8 cellular contexts compared by ENCODE assay signal in genomic region chr1:39410915-39411436, GRCh38.
DNase-seq lines count a peak whose midpoint lies in the region; ATAC-seq, FAIRE-seq and TF ChIP-seq lines count a peak whose summit lies in the region.

No MANE protein-coding gene starts in this region.

- H3K23me2 ChIP-seq in H1 (ENCODE audit: low read depth, low read length): peaks cover 7% of the 10 kb centered on the region; the same call in 1 of the 2 replicates

- WGBS in H1 (ENCODE audit: extremely low coverage in 1 of 2, insufficient coverage in 1 of 2, insufficient read length in 1 of 2, insufficient replicate concordance in 2 of 2, low coverage in 1 of 2, low lambda C conversion rate in 2 of 2, missing lambda C conversion rate in 1 of 2), 2 experiments: 67% methylated on average over 3 of the region's 3 CpGs; no CpG with 5 or more reads in 1 of the 2 experiments
- no CpG with 5 or more reads among the region's 3 CpGs for WGBS in mesendoderm (ENCODE audit: extremely low coverage, insufficient coverage, low lambda C conversion rate)

- H3K23ac ChIP-seq in H1 (ENCODE audit: insufficient read length) (no peak overlapping the region), mesendoderm (ENCODE audit: low read length) (no peak overlapping the region)

- no peak overlapping the region for H3K27ac ChIP-seq in H1 (ENCODE audit: low read depth, low read length)
- H3K27ac ChIP-seq in mesendoderm (ENCODE audit: low read depth, low read length): no peak overlapping the region

- no peak overlapping the region for H3K27ac Mint-ChIP-seq in activated CD4-positive, alpha-beta memory T cell treated with anti-CD3 and anti-CD28 coated beads for 36 hours

- H3K9me3 ChIP-seq in H1 (ENCODE audit: insufficient read depth in 2 of 2, low read depth in 1 of 2, low read length in 1 of 2): no peaks in the 10 kb centered on the region

- no peak overlapping the region for H4K91ac ChIP-seq in H1 (replicated peaks; ENCODE audit: insufficient read length, low read length)

- peaks cover 66% of the 10 kb centered on the region for H3K4me1 Mint-ChIP-seq in activated CD4-positive, alpha-beta memory T cell treated with anti-CD3 and anti-CD28 coated beads for 36 hours (ENCODE audit: low read depth)

- H3K56ac ChIP-seq in H1 (replicated peaks; ENCODE audit: insufficient read length, low read depth, low read length) (no peak overlapping the region), mesendoderm (ENCODE audit: low read length) (peak overlapping the region; percentile 94)

- H2BK120ac ChIP-seq in H1 (replicated peaks; ENCODE audit: low read depth, low read length): no peak overlapping the region
- H2BK120ac ChIP-seq in mesendoderm (ENCODE audit: low read depth, low read length): no peak overlapping the region

- peak; percentile 50 to 74 (median 70) for TF ChIP-seq CTCF in H1 (IDR thresholded peaks at IDR 0.05; ENCODE audit: control extremely low read depth in 1 of 3, insufficient read depth in 1 of 3, low read depth in 1 of 3, low read length in 3 of 3)

- no peak overlapping the region for H4K5ac ChIP-seq in H1 (ENCODE audit: insufficient read length, low read depth, low read length)
- H4K5ac ChIP-seq in mesendoderm (ENCODE audit: low read length): no peak overlapping the region

- H3K9ac ChIP-seq in H1 (replicated peaks in 1 of 4; ENCODE audit: extremely low read depth in 1 of 4, low read depth in 3 of 4, low read length in 3 of 4): peak overlapping the region in 3 of 4 experiments; percentile 1 to 64 (median 22); a peak in 2 of 7 replicates
- peak overlapping the region; percentile 94 for H3K9ac ChIP-seq in mesendoderm (ENCODE audit: low read length)

- TF ChIP-seq POLR2A in H1 (IDR thresholded peaks at IDR 0.05; ENCODE audit: control extremely low read depth in 1 of 2, low read depth in 2 of 2, low read length in 2 of 2): no peak

- H3K79me1 ChIP-seq in H1 (ENCODE audit: low read depth, low read length) (peaks cover 14% of the 10 kb centered on the region), mesendoderm (ENCODE audit: low read length) (peaks cover 9% of the 10 kb centered on the region)

- no peaks in the 10 kb centered on the region for H3K27me3 ChIP-seq in H1 (replicated peaks in 1 of 4; ENCODE audit: control insufficient read depth in 3 of 4, extremely low read depth in 1 of 4, insufficient read depth in 3 of 4, low read length in 3 of 4)
- no peaks in the 10 kb centered on the region for H3K27me3 ChIP-seq in mesendoderm (ENCODE audit: insufficient read depth, low read length, poor library complexity)

- TF ChIP-seq RAD21 in H1 (IDR thresholded peaks at IDR 0.05 in 1 of 2, conservative IDR thresholded peaks at IDR 0.05 in 1 of 2; ENCODE audit: low read depth in 2 of 2, low read length in 2 of 2): peak; percentile 49 to 58

- H3K27me3 Mint-ChIP-seq in activated CD4-positive, alpha-beta memory T cell treated with anti-CD3 and anti-CD28 coated beads for 36 hours: no peaks in the 10 kb centered on the region

- H2AFZ ChIP-seq in H1 (ENCODE audit: low read length): no peak overlapping the region

- no peaks in the 10 kb centered on the region for H3K9me3 Mint-ChIP-seq in activated CD4-positive, alpha-beta memory T cell treated with anti-CD3 and anti-CD28 coated beads for 36 hours

- no peak for ATAC-seq in GM21528 (IDR thresholded peaks at IDR 0.05; ENCODE audit: low FRiP score, unreplicated experiment)

- H3K4me1 ChIP-seq in H1 (replicated peaks in 1 of 4; ENCODE audit: control insufficient read depth in 3 of 4, insufficient read depth in 4 of 4, low read length in 3 of 4): peaks cover 0 to 21% (median 15%) of the 10 kb centered on the region in 4 experiments; a peak in 6 of 7 replicates
- H3K4me1 ChIP-seq in mesendoderm (ENCODE audit: control insufficient read depth, low read depth, low read length): peaks cover 12% of the 10 kb centered on the region

- POLR2A ChIA-PET in activated CD4-positive, alpha-beta memory T cell treated with anti-CD3 and anti-CD28 coated beads for 36 hours (lab: Charles Lee): interaction anchor here (0.7 to 3.0 kb wide), 2 partner anchors 8 to 12 kb away, joined by 3 to 17 read pairs; no protein-coding TSS in a partner anchor
- POLR2A ChIA-PET in H1 (lab: Charles Lee; ENCODE audit: partially characterized antibody): interaction anchor here (0.7 to 2.4 kb wide), 5 partner anchors 9 to 23 kb away, joined by 3 to 9 read pairs (median 6); no protein-coding TSS in a partner anchor

- H2BK20ac ChIP-seq in H1 (ENCODE audit: low read length): no peak overlapping the region

- peak in 2 of 3 experiments; percentile 5 to 32 for DNase-seq in NCI-H1417 (lab: John Stamatoyannopoulos, UW)
- no peak for DNase-seq in NCI-H1417 treated with DMSO at 0.1 percent for 48 hours (lab: John Stamatoyannopoulos, UW)
- peak; percentile 18 for DNase-seq in NCI-H345 treated with DMSO at 0.1 percent for 48 hours (lab: John Stamatoyannopoulos, UW; ENCODE audit: unreplicated experiment)
- DNase-seq in activated CD4-positive, alpha-beta memory T cell treated with anti-CD3 and anti-CD28 coated beads for 36 hours: peak; percentile 78
- no peak for DNase-seq in H1 (ENCODE audit: low read depth in 1 of 2, low spot score in 2 of 2)
- peak; percentile 89 for DNase-seq in mesendoderm
- peak; percentile 13 to 17 for DNase-seq in stimulated activated CD8-positive, alpha-beta memory T cell treated with anti-CD3 and anti-CD28 coated beads, Interleukin-15, amount 100 ng/mL, for 4 hours (ENCODE audit: low read depth in 2 of 2)

- CTCF ChIA-PET in activated CD4-positive, alpha-beta memory T cell treated with anti-CD3 and anti-CD28 coated beads for 36 hours (lab: Charles Lee): interaction anchor here (0.6 to 4.5 kb wide), 34 partner anchors 9 to 314 kb away, joined by 3 to 51 read pairs (median 5); no protein-coding TSS in a partner anchor
- CTCF ChIA-PET in H1 (lab: Charles Lee; ENCODE audit: partially characterized antibody): interaction anchor here (0.6 to 7.0 kb wide), 25 partner anchors 9 to 1172 kb away, joined by 3 to 46 read pairs (median 4); no protein-coding TSS in a partner anchor

- FAIRE-seq in H1 (lab: Jason Lieb, UNC): peak; percentile 39

- peak overlapping the region in 3 of 4 experiments; percentile 62 to 94 (median 81); a peak in 6 of 8 replicates for H3K4me3 ChIP-seq in H1 (ENCODE audit: extremely low read depth in 1 of 4, insufficient read depth in 2 of 4, low read depth in 3 of 4, low read length in 4 of 4)
- H3K4me3 ChIP-seq in mesendoderm (ENCODE audit: low read length): peak overlapping the region; percentile 83

- intact Hi-C loops in activated CD4-positive, alpha-beta memory T cell treated with anti-CD3 and anti-CD28 coated beads for 36 hours (cut with micrococcal nuclease): loop anchor here (2.0 kb wide), 3 partner anchors 16 to 312 kb away; no protein-coding TSS in a partner anchor

- peaks cover 17% of the 10 kb centered on the region for H3K36me3 Mint-ChIP-seq in activated CD4-positive, alpha-beta memory T cell treated with anti-CD3 and anti-CD28 coated beads for 36 hours

- no peak overlapping the region for H3K14ac ChIP-seq in H1 (ENCODE audit: insufficient read length)

- H4K20me1 ChIP-seq in H1 (replicated peaks in 1 of 2; ENCODE audit: control insufficient read depth in 1 of 2, insufficient read depth in 2 of 2, low read length in 2 of 2): peaks cover 12 to 22% of the 10 kb centered on the region in 2 experiments

- no peak overlapping the region for H4K8ac ChIP-seq in H1 (ENCODE audit: extremely low read depth, insufficient read depth, low read length)
- H4K8ac ChIP-seq in mesendoderm (ENCODE audit: low read depth, low read length): no peak overlapping the region

- no peak for TF ChIP-seq EP300 in H1 (IDR thresholded peaks at IDR 0.05; ENCODE audit: borderline replicate concordance in 1 of 2, low read depth in 2 of 2, low read length in 2 of 2)

- H2BK12ac ChIP-seq in H1 (ENCODE audit: low read depth, low read length): no peak overlapping the region

- peaks cover 2 to 11% (median 8%) of the 10 kb centered on the region in 4 experiments; a peak in 3 of 8 replicates for H3K36me3 ChIP-seq in H1 (ENCODE audit: control insufficient read depth in 2 of 4, insufficient read depth in 4 of 4, low read length in 3 of 4)
- H3K36me3 ChIP-seq in mesendoderm (ENCODE audit: control insufficient read depth, insufficient read depth, low read length): peaks cover 3% of the 10 kb centered on the region

- no peak overlapping the region for H3K4me3 Mint-ChIP-seq in activated CD4-positive, alpha-beta memory T cell treated with anti-CD3 and anti-CD28 coated beads for 36 hours

- H2BK5ac ChIP-seq in H1 (ENCODE audit: low read depth, low read length) (no peak overlapping the region), mesendoderm (ENCODE audit: low read length) (no peak overlapping the region)

- H2AK5ac ChIP-seq in H1 (ENCODE audit: low read depth, low read length) (no peak overlapping the region), mesendoderm (ENCODE audit: low read length) (no peak overlapping the region)

- H3K79me2 ChIP-seq in H1 (ENCODE audit: control insufficient read depth in 1 of 2, insufficient read depth in 2 of 2, low read length in 2 of 2) (peaks cover 6 to 55% of the 10 kb centered on the region in 2 experiments), mesendoderm (ENCODE audit: control insufficient read depth, insufficient read depth, low read length) (peaks cover 62% of the 10 kb centered on the region)

- H3K4ac ChIP-seq in H1 (replicated peaks; ENCODE audit: insufficient read length, low read depth, low read length) (no peak overlapping the region), mesendoderm (ENCODE audit: low read depth, low read length) (no peak overlapping the region)

- no peak overlapping the region for H3K18ac ChIP-seq in H1 (ENCODE audit: extremely low read depth, low read length)
- no peak overlapping the region for H3K18ac ChIP-seq in mesendoderm (ENCODE audit: low read length)

- H3K4me2 ChIP-seq in H1 (ENCODE audit: insufficient read depth in 1 of 2, low read depth in 2 of 2, low read length in 2 of 2): peak overlapping the region; percentile 80 to 97
- peak overlapping the region; percentile 89 for H3K4me2 ChIP-seq in mesendoderm (ENCODE audit: low read length)

- no peak overlapping the region for H2BK15ac ChIP-seq in H1 (ENCODE audit: low read length)
- H2BK15ac ChIP-seq in mesendoderm (replicated peaks; ENCODE audit: low read depth): no peak overlapping the region

TF ChIP-seq in H1, 55 proteins besides CTCF, POLR2A, EP300 and RAD21 (continues in another document):
- peak; percentile 29; the same call in 1 of the 2 replicates for TF ChIP-seq TEAD4 (IDR thresholded peaks at IDR 0.05; ENCODE audit: low read depth, low read length)

Comparison
In these comparisons a context has a peak if more than half of its experiments do, and no peak if none do; other contexts are left out.
1. DNase-seq: peak in NCI-H1417 (2 of 3), NCI-H345 treated with DMSO at 0.1 percent for 48 hours (single experiment), activated CD4-positive, alpha-beta memory T cell treated with anti-CD3 and anti-CD28 coated beads for 36 hours (single experiment), mesendoderm (single experiment) and stimulated activated CD8-positive, alpha-beta memory T cell treated with anti-CD3 and anti-CD28 coated beads, Interleukin-15, amount 100 ng/mL, for 4 hours (2 of 2); none in NCI-H1417 treated with DMSO at 0.1 percent for 48 hours (single experiment) and H1 (0 of 2).